ENCODE assay signal across 8 cellular contexts in genomic region chr4:919007-919680, GRCh38. TPM values are rescaled to one million over a fixed set of nuclear protein-coding genes. Genes with fewer than 3 reads are reported as not detected.
DNase-seq lines count a peak whose midpoint lies in the region; ATAC-seq and TF ChIP-seq lines count a peak whose summit lies in the region.
"Not testable (repeated sequence)": the region's sequence is repeated elsewhere in the genome, so short reads cannot be mapped to it uniquely, and the experiment has no call there.

No MANE protein-coding gene starts in this region.

- ATAC-seq in naive B cell (ENCODE audit: low read depth in 2 of 2); stimulated activated naive B cell treated with anti-CD40 and anti-IgM and Interleukin-4, amounts not matched to agents 10 μg/mL and 1 μg/mL and 100 μg/mL, for 72 hours (replicated peaks): not testable (repeated sequence)

- H3K4me1 Mint-ChIP-seq in CD14-positive monocyte = peaks cover 85% of the 10 kb centered on the region
- not testable (repeated sequence) for H3K4me1 Mint-ChIP-seq in H9
- H3K4me1 Mint-ChIP-seq in activated T-cell treated with anti-CD3 and anti-CD28 coated beads, Interleukin-2, amount 50 U/mL, for 24 hours (ENCODE audit: low read depth) = peaks cover 75% of the 10 kb centered on the region
- H3K4me1 Mint-ChIP-seq in naive B cell = peaks cover 69 to 86% (median 84%) of the 10 kb centered on the region in 3 donors
- H3K4me1 Mint-ChIP-seq in stimulated activated naive B cell treated with anti-CD40 and anti-IgM and Interleukin-4, amounts not matched to agents 10 μg/mL and 1 μg/mL and 100 μg/mL, for 72 hours = peaks cover 58 to 89% of the 10 kb centered on the region in 2 donors

- H3K27me3 Mint-ChIP-seq in CD14-positive monocyte (ENCODE audit: low read depth in 3 of 3); H9 (ENCODE audit: low read depth); activated T-cell treated with anti-CD3 and anti-CD28 coated beads, Interleukin-2, amount 50 U/mL, for 24 hours; naive B cell; stimulated activated naive B cell treated with anti-CD40 and anti-IgM and Interleukin-4, amounts not matched to agents 10 μg/mL and 1 μg/mL and 100 μg/mL, for 72 hours: not testable (repeated sequence)

- not testable (repeated sequence) for H3K14ac ChIP-seq in H9 (ENCODE audit: insufficient read depth, low read length)

- WGBS in H9 (ENCODE audit: extremely low coverage, insufficient read length, low lambda C conversion rate) = no CpG with 5 or more reads among the region's 15 CpGs

- H3K4ac ChIP-seq in H9 (ENCODE audit: low read depth, low read length) = not testable (repeated sequence)

- not testable (repeated sequence) for H2BK12ac ChIP-seq in H9 (ENCODE audit: insufficient read length, low read depth, low read length)

- not testable (repeated sequence) for H3K23ac ChIP-seq in H9 (ENCODE audit: insufficient read length, low read depth, low read length)

- not testable (repeated sequence) for H3K9ac ChIP-seq in H9 (ENCODE audit: extremely low read depth, insufficient read length, low read length)

- H4K8ac ChIP-seq in H9 (replicated peaks; ENCODE audit: insufficient read length, low read depth, low read length) = not testable (repeated sequence)

- not testable (repeated sequence) for H2BK20ac ChIP-seq in H9 (ENCODE audit: low read depth, low read length, poor library complexity, severe bottlenecking)

- H3T11ph ChIP-seq in H9 (ENCODE audit: low read length) = not testable (repeated sequence)

- H3K27ac ChIP-seq in H9 (ENCODE audit: insufficient read length, low read depth, low read length); coronary artery; osteoblast (ENCODE audit: low read depth, low read length): not testable (repeated sequence)

- H3K27ac Mint-ChIP-seq in CD14-positive monocyte (peak overlapping the region in 4 of 7 donors; percentile 3 to 71 (median 28)), H9 (peak overlapping the region in 2 of 3 experiments; percentile 53 to 54; a peak in 1 of 7 replicates), naive B cell (peak overlapping the region in 4 of 6 donors; percentile 2 to 85 (median 54))
- not testable (repeated sequence) for H3K27ac Mint-ChIP-seq in activated T-cell treated with anti-CD3 and anti-CD28 coated beads, Interleukin-2, amount 50 U/mL, for 24 hours
- peak overlapping the region; percentile 88 for H3K27ac Mint-ChIP-seq in stimulated activated naive B cell treated with anti-CD40 and anti-IgM and Interleukin-4, amounts not matched to agents 10 μg/mL and 1 μg/mL and 100 μg/mL, for 72 hours

- not testable (repeated sequence) for H2BK15ac ChIP-seq in H9 (ENCODE audit: low read depth, low read length)

- not testable (repeated sequence) for H2BK5ac ChIP-seq in H9 (ENCODE audit: insufficient read length, low read length)

- DNase-seq in CD14-positive monocyte (ENCODE audit: low spot score) (peak; percentile 38), coronary artery (ENCODE audit: low spot score) (peak; percentile 53), islet precursor cell (peak; percentile 36), osteoblast (ENCODE audit: insufficient read length, low spot score, missing footprints) (peak; percentile 58)
- not testable (repeated sequence) for DNase-seq in H9; naive B cell; stimulated activated naive B cell treated with anti-CD40 and anti-IgM and Interleukin-4, amounts not matched to agents 10 μg/mL and 1 μg/mL and 100 μg/mL, for 72 hours
- DNase-seq in activated T-cell treated with anti-CD3 and anti-CD28 coated beads, Interleukin-2, amount 50 U/mL, for 24 hours = peak; percentile 16

- not testable (repeated sequence) for H3K18ac ChIP-seq in H9 (ENCODE audit: insufficient read length, low read depth, low read length)

- not testable (repeated sequence) for H3K4me1 ChIP-seq in H9 (ENCODE audit: insufficient read depth, low read length); osteoblast (ENCODE audit: insufficient read depth, low read length)

- not testable (repeated sequence) for H3K9me3 ChIP-seq in H9 (ENCODE audit: control insufficient read depth, low read depth, low read length); osteoblast (ENCODE audit: low read depth, low read length)

- intact Hi-C loops in CD14-positive monocyte (cut with micrococcal nuclease) = not testable (repeated sequence)

- not testable (repeated sequence) for H3K4me3 Mint-ChIP-seq in CD14-positive monocyte; H9; activated T-cell treated with anti-CD3 and anti-CD28 coated beads, Interleukin-2, amount 50 U/mL, for 24 hours
- H3K4me3 Mint-ChIP-seq in naive B cell = peak overlapping the region in 3 of 8 donors; percentile 13 to 68 (median 29)
- peak overlapping the region; percentile 34 to 45 for H3K4me3 Mint-ChIP-seq in stimulated activated naive B cell treated with anti-CD40 and anti-IgM and Interleukin-4, amounts not matched to agents 10 μg/mL and 1 μg/mL and 100 μg/mL, for 72 hours

- not testable (repeated sequence) for H4K91ac ChIP-seq in H9 (ENCODE audit: insufficient read length, low read depth, low read length)

- not testable (repeated sequence) for H3K27me3 ChIP-seq in H9 (ENCODE audit: insufficient read depth, low read length); osteoblast (ENCODE audit: insufficient read depth, low read length)

- H3K79me2 ChIP-seq in H9 (ENCODE audit: insufficient read depth, low read length) (peaks cover 18% of the 10 kb centered on the region; the same call in 1 of the 2 replicates), osteoblast (ENCODE audit: insufficient read depth, low read length) (peaks cover 99% of the 10 kb centered on the region)

- not testable (repeated sequence) for H3K4me2 ChIP-seq in H9 (ENCODE audit: insufficient read depth, insufficient read length, low read length); osteoblast (ENCODE audit: insufficient read depth, low read length)

- H3K36me3 ChIP-seq in osteoblast (ENCODE audit: insufficient read depth, low read length) = not testable (repeated sequence)

- H3K9me3 Mint-ChIP-seq in CD14-positive monocyte, H9, naive B cell: not testable (repeated sequence)
- peaks cover 13% of the 10 kb centered on the region for H3K9me3 Mint-ChIP-seq in activated T-cell treated with anti-CD3 and anti-CD28 coated beads, Interleukin-2, amount 50 U/mL, for 24 hours
- peaks cover 8 to 11% of the 10 kb centered on the region in 2 donors for H3K9me3 Mint-ChIP-seq in stimulated activated naive B cell treated with anti-CD40 and anti-IgM and Interleukin-4, amounts not matched to agents 10 μg/mL and 1 μg/mL and 100 μg/mL, for 72 hours

- not testable (repeated sequence) for TF ChIP-seq CTCF in CD14-positive monocyte (IDR thresholded peaks at IDR 0.05); H9 (conservative IDR thresholded peaks at IDR 0.05); coronary artery (IDR thresholded peaks at IDR 0.05); osteoblast (IDR thresholded peaks at IDR 0.05; ENCODE audit: extremely low read depth, low read depth, low read length)

- H3K4me3 ChIP-seq in coronary artery; osteoblast (ENCODE audit: insufficient read depth, low read length): not testable (repeated sequence)

- not testable (repeated sequence) for H2AK5ac ChIP-seq in H9 (ENCODE audit: insufficient read length, low read length)

- H4K20me1 ChIP-seq in H9 (ENCODE audit: control insufficient read depth, insufficient read depth, insufficient read length) = not testable (repeated sequence)
- H4K20me1 ChIP-seq in osteoblast (ENCODE audit: insufficient read depth, low read length) = peaks cover 61% of the 10 kb centered on the region

- not testable (repeated sequence) for H2BK120ac ChIP-seq in H9 (ENCODE audit: low read depth, low read length, poor library complexity, severe bottlenecking)

- peaks cover 7 to 30% of the 10 kb centered on the region in 2 donors for H3K36me3 Mint-ChIP-seq in CD14-positive monocyte
- not testable (repeated sequence) for H3K36me3 Mint-ChIP-seq in H9 (ENCODE audit: insufficient read depth in 1 of 3, low read depth in 3 of 3); naive B cell
- H3K36me3 Mint-ChIP-seq in activated T-cell treated with anti-CD3 and anti-CD28 coated beads, Interleukin-2, amount 50 U/mL, for 24 hours (ENCODE audit: low read depth) = peaks cover 34% of the 10 kb centered on the region
- peaks cover 32 to 58% of the 10 kb centered on the region in 2 donors for H3K36me3 Mint-ChIP-seq in stimulated activated naive B cell treated with anti-CD40 and anti-IgM and Interleukin-4, amounts not matched to agents 10 μg/mL and 1 μg/mL and 100 μg/mL, for 72 hours

- not testable (repeated sequence) for H4K5ac ChIP-seq in H9 (ENCODE audit: insufficient read length, low read depth, low read length)

- peaks cover 10% of the 10 kb centered on the region for H3K79me1 ChIP-seq in H9 (ENCODE audit: insufficient read depth, low read depth, low read length, poor library complexity, severe bottlenecking)

- not testable (repeated sequence) for H3K23me2 ChIP-seq in H9 (ENCODE audit: insufficient read length, low read depth, low read length, poor library complexity, severe bottlenecking)

- not testable (repeated sequence) for H2AFZ ChIP-seq in H9 (ENCODE audit: low read length); osteoblast (ENCODE audit: low read length)

- not testable (repeated sequence) for H3K56ac ChIP-seq in H9 (ENCODE audit: insufficient read length, low read depth, low read length)

RNA-seq across cellular contexts. Expression of gene GAK, which starts 13.0 kb away (rescaled TPM):
- polyA plus RNA-seq in CD14-positive monocyte (10 to 100 TPM; 40.3 to 54.9 TPM), naive B cell (ENCODE audit: low read depth in 6 of 6) (10 to 100 TPM; 28.5 to 71.3 (median 48.1) TPM)
- total RNA-seq in H9 (2021) (80.7 and 82.5 TPM in 2 replicates), osteoblast (45.7 and 48.9 TPM in 2 replicates)

RNA-seq across cellular contexts. Expression of gene TMEM175, which starts 13.1 kb away (rescaled TPM):
- polyA plus RNA-seq in CD14-positive monocyte (10 to 100 TPM; 18.9 to 20.7 TPM), naive B cell (ENCODE audit: low read depth in 6 of 6) (10 to 100 TPM; 18.7 to 38.8 (median 24.1) TPM)
- total RNA-seq in H9 (2021) (6.4 and 6.8 TPM in 2 replicates), osteoblast (12.4 and 13.8 TPM in 2 replicates)

RNA-seq across cellular contexts. Expression of gene DGKQ, which starts 54.2 kb away (rescaled TPM):
- polyA plus RNA-seq in CD14-positive monocyte (1 to 10 TPM in 1 of 2 donors, under 1 TPM in 1; 0.58 to 2.4 TPM), naive B cell (ENCODE audit: low read depth in 6 of 6) (10 to 100 TPM in 1 of 6 donors, 1 to 10 TPM in 5; 1.6 to 11.9 (median 4.1) TPM)
- total RNA-seq in H9 (2021) (11.4 and 12.4 TPM in 2 replicates), osteoblast (10.3 and 15.2 TPM in 2 replicates)
